ENCODE assay signal across 21 cellular contexts in genomic region chr14:91300957-91301356, GRCh38. TPM values are rescaled to one million over a fixed set of nuclear protein-coding genes. Genes with fewer than 3 reads are reported as not detected.
DNase-seq lines count a peak whose midpoint lies in the region; ATAC-seq and TF ChIP-seq lines count a peak whose summit lies in the region.
"Had no signal": no experiment of that assay in that cellular context is flagged by ENCODE, and none has a peak within 500 bp of the region (broad histone marks: within the 10 kb centered on the region; RNA-seq: fewer than 3 reads in every experiment).

No MANE protein-coding gene starts in this region.

- intact Hi-C loops in activated T-helper 2 cell treated with anti-CD3 and anti-CD28 coated beads, Interferon-gamma antibody, Interleukin-2, Interleukin-4, amounts not matched to agents 10 μg/mL and 5 μg/mL and 100 μg/mL, durations not matched to agents 14 hours and 24 hours and 36 hours (cut with micrococcal nuclease): loop anchor here (5.0 kb wide), 3 partner anchors 49 to 239 kb away; partner anchors contain the start of genes CCDC88C and RPS6KA5
- intact Hi-C loops in naive thymus-derived CD4-positive, alpha-beta T cell (cut with micrococcal nuclease): no loop called here
- intact Hi-C loops in left ventricle myocardium inferior (cut with micrococcal nuclease): no loop called here

- peaks cover 75% of the 10 kb centered on the region for H3K36me3 Mint-ChIP-seq in T-helper 2 cell treated with Interferon-gamma antibody and Interleukin-4, amounts not matched to agents 5 μg/mL and 100 μg/mL, for 36 hours (ENCODE audit: low read depth)
- peaks cover 92% of the 10 kb centered on the region for H3K36me3 Mint-ChIP-seq in activated T-helper 2 cell treated with anti-CD3 and anti-CD28 coated beads, Interferon-gamma antibody, Interleukin-2, Interleukin-4, amounts not matched to agents 10 μg/mL and 5 μg/mL and 100 μg/mL, durations not matched to agents 14 hours and 24 hours and 36 hours (ENCODE audit: low read depth)
- peaks cover 20 to 68% (median 44%) of the 10 kb centered on the region in 5 donors for H3K36me3 Mint-ChIP-seq in naive thymus-derived CD4-positive, alpha-beta T cell

- CTCF ChIA-PET in naive thymus-derived CD4-positive, alpha-beta T cell (lab: Charles Lee): no interaction called here

- no peaks in the 10 kb centered on the region for H3K4me1 ChIP-seq in GM23248 (ENCODE audit: insufficient read depth)
- peaks cover 0 to 4% of the 10 kb centered on the region in 2 donors for H3K4me1 ChIP-seq in naive thymus-derived CD4-positive, alpha-beta T cell (ENCODE audit: control insufficient read depth in 2 of 2, insufficient read depth in 2 of 2, low read length in 2 of 2)
- peaks cover 20% of the 10 kb centered on the region for H3K4me1 ChIP-seq in left ventricle myocardium inferior

- H4K20me1 ChIP-seq in GM23248 (ENCODE audit: insufficient read depth): no peaks in the 10 kb centered on the region

- H3K36me3 ChIP-seq in GM23248 (ENCODE audit: low read depth): no peaks in the 10 kb centered on the region
- H3K36me3 ChIP-seq in naive thymus-derived CD4-positive, alpha-beta T cell (ENCODE audit: control insufficient read depth in 2 of 3, insufficient read depth in 3 of 3, low read length in 3 of 3): peaks cover 69 to 100% (median 71%) of the 10 kb centered on the region in 3 experiments
- H3K36me3 ChIP-seq in left ventricle myocardium inferior: no peaks in the 10 kb centered on the region
- H3K36me3 ChIP-seq: BE2C had no signal

- TF ChIP-seq CTCF in left ventricle myocardium inferior (IDR thresholded peaks at IDR 0.05; ENCODE audit: borderline replicate concordance): no peak

- H3K9me3 Mint-ChIP-seq in T-helper 2 cell treated with Interferon-gamma antibody and Interleukin-4, amounts not matched to agents 5 μg/mL and 100 μg/mL, for 36 hours: no peaks in the 10 kb centered on the region
- no peaks in the 10 kb centered on the region for H3K9me3 Mint-ChIP-seq in activated T-helper 2 cell treated with anti-CD3 and anti-CD28 coated beads, Interferon-gamma antibody, Interleukin-2, Interleukin-4, amounts not matched to agents 10 μg/mL and 5 μg/mL and 100 μg/mL, durations not matched to agents 14 hours and 24 hours and 36 hours
- H3K9me3 Mint-ChIP-seq in naive thymus-derived CD4-positive, alpha-beta T cell: peaks cover 0 to 6% (median 0%) of the 10 kb centered on the region in 11 donors
- H3K9me3 Mint-ChIP-seq: GM23338, nephron had no signal

- H3K27me3 ChIP-seq in GM23248 (replicated peaks; ENCODE audit: insufficient read depth): peaks cover 18% of the 10 kb centered on the region
- H3K27me3 ChIP-seq in naive thymus-derived CD4-positive, alpha-beta T cell (ENCODE audit: control insufficient read depth in 2 of 2, insufficient read depth in 2 of 2, low read length in 2 of 2): no peaks in the 10 kb centered on the region
- peaks cover 47% of the 10 kb centered on the region for H3K27me3 ChIP-seq in left ventricle myocardium inferior (ENCODE audit: low read depth)
- H3K27me3 ChIP-seq: BE2C, brain microvascular endothelial cell had no signal

- H2AFZ ChIP-seq in GM23248: no peak overlapping the region
- H2AFZ ChIP-seq: GM23338 had no signal

- H3K27me3 Mint-ChIP-seq in T-helper 2 cell treated with Interferon-gamma antibody and Interleukin-4, amounts not matched to agents 5 μg/mL and 100 μg/mL, for 36 hours (ENCODE audit: low read depth): no peaks in the 10 kb centered on the region
- H3K27me3 Mint-ChIP-seq in activated T-helper 2 cell treated with anti-CD3 and anti-CD28 coated beads, Interferon-gamma antibody, Interleukin-2, Interleukin-4, amounts not matched to agents 10 μg/mL and 5 μg/mL and 100 μg/mL, durations not matched to agents 14 hours and 24 hours and 36 hours (ENCODE audit: low read depth): no peaks in the 10 kb centered on the region
- H3K27me3 Mint-ChIP-seq in naive thymus-derived CD4-positive, alpha-beta T cell: no peaks in the 10 kb centered on the region

- in situ Hi-C loops in GM23248 (cut with MboI): no loop called here

- no peak overlapping the region for H3K9ac ChIP-seq in GM23248
- H3K9ac ChIP-seq: KMS-11 had no signal

- no peak for DNase-seq in T-helper 2 cell treated with Interferon-gamma antibody and Interleukin-4, amounts not matched to agents 5 μg/mL and 100 μg/mL, for 36 hours (ENCODE audit: low spot score)
- DNase-seq in T-helper 2 cell: no peak
- DNase-seq in GM23248: peak; percentile 14
- no peak for DNase-seq in activated T-helper 2 cell treated with anti-CD3 and anti-CD28 coated beads, Interferon-gamma antibody, Interleukin-2, Interleukin-4, amounts not matched to agents 10 μg/mL and 5 μg/mL and 100 μg/mL, durations not matched to agents 14 hours and 24 hours and 36 hours (ENCODE audit: low spot score)
- DNase-seq in naive thymus-derived CD4-positive, alpha-beta T cell: no peak
- DNase-seq in left ventricle myocardium inferior: no peak
- DNase-seq in NCI-H2029 treated with DMSO at 0.1 percent for 48 hours (lab: John Stamatoyannopoulos, UW): no peak
- DNase-seq: 8988T; BE2C; brain microvascular endothelial cell; foreskin melanocyte; hypothalamus; NCI-H2081; NCI-H510A; stimulated activated naive CD4-positive, alpha-beta T cell treated with Interleukin-2 at 50 U/mL for 16 hours; SW 1271 had no signal

- H3K4me3 Mint-ChIP-seq in T-helper 2 cell treated with Interferon-gamma antibody and Interleukin-4, amounts not matched to agents 5 μg/mL and 100 μg/mL, for 36 hours: no peak overlapping the region
- H3K4me3 Mint-ChIP-seq in activated T-helper 2 cell treated with anti-CD3 and anti-CD28 coated beads, Interferon-gamma antibody, Interleukin-2, Interleukin-4, amounts not matched to agents 10 μg/mL and 5 μg/mL and 100 μg/mL, durations not matched to agents 14 hours and 24 hours and 36 hours (ENCODE audit: low read depth): no peak overlapping the region
- H3K4me3 Mint-ChIP-seq in naive thymus-derived CD4-positive, alpha-beta T cell: no peak overlapping the region
- H3K4me3 Mint-ChIP-seq: GM23338, nephron had no signal

- H3K4me3 ChIP-seq in GM23248: no peak overlapping the region
- H3K4me3 ChIP-seq in naive thymus-derived CD4-positive, alpha-beta T cell (ENCODE audit: low read length): no peak overlapping the region
- H3K4me3 ChIP-seq in left ventricle myocardium inferior: no peak overlapping the region
- H3K4me3 ChIP-seq: GM23338 had no signal

- H3K9me3 ChIP-seq in GM23248 (ENCODE audit: low read depth): no peaks in the 10 kb centered on the region
- no peaks in the 10 kb centered on the region for H3K9me3 ChIP-seq in naive thymus-derived CD4-positive, alpha-beta T cell (ENCODE audit: control insufficient read depth in 2 of 3, low read length in 3 of 3)
- no peaks in the 10 kb centered on the region for H3K9me3 ChIP-seq in left ventricle myocardium inferior (replicated peaks)
- H3K9me3 ChIP-seq: BE2C had no signal

- H3K4me1 Mint-ChIP-seq in T-helper 2 cell treated with Interferon-gamma antibody and Interleukin-4, amounts not matched to agents 5 μg/mL and 100 μg/mL, for 36 hours (ENCODE audit: low read depth): peaks cover 20% of the 10 kb centered on the region
- H3K4me1 Mint-ChIP-seq in activated T-helper 2 cell treated with anti-CD3 and anti-CD28 coated beads, Interferon-gamma antibody, Interleukin-2, Interleukin-4, amounts not matched to agents 10 μg/mL and 5 μg/mL and 100 μg/mL, durations not matched to agents 14 hours and 24 hours and 36 hours (ENCODE audit: low read depth): peaks cover 44% of the 10 kb centered on the region
- peaks cover 10 to 48% (median 18%) of the 10 kb centered on the region in 7 donors for H3K4me1 Mint-ChIP-seq in naive thymus-derived CD4-positive, alpha-beta T cell
- H3K4me1 Mint-ChIP-seq: nephron had no signal

- no peaks in the 10 kb centered on the region for H3F3A ChIP-seq in GM23248 (ENCODE audit: insufficient read depth)

- H3K9me2 ChIP-seq in GM23248 (ENCODE audit: insufficient read depth): no peaks in the 10 kb centered on the region

- H3K27ac ChIP-seq in GM23248 (no peak overlapping the region), left ventricle myocardium inferior (replicated peaks) (no peak overlapping the region)
- H3K27ac ChIP-seq in naive thymus-derived CD4-positive, alpha-beta T cell (ENCODE audit: low read depth, low read length): no peak overlapping the region
- H3K27ac ChIP-seq: brain microvascular endothelial cell, KMS-11, VCaP had no signal

- H3K27ac Mint-ChIP-seq in T-helper 2 cell treated with Interferon-gamma antibody and Interleukin-4, amounts not matched to agents 5 μg/mL and 100 μg/mL, for 36 hours: peak overlapping the region; percentile 49
- H3K27ac Mint-ChIP-seq in activated T-helper 2 cell treated with anti-CD3 and anti-CD28 coated beads, Interferon-gamma antibody, Interleukin-2, Interleukin-4, amounts not matched to agents 10 μg/mL and 5 μg/mL and 100 μg/mL, durations not matched to agents 14 hours and 24 hours and 36 hours: peak overlapping the region; percentile 97
- H3K27ac Mint-ChIP-seq in naive thymus-derived CD4-positive, alpha-beta T cell: peak overlapping the region; percentile 64 to 88 (median 76)
- H3K27ac Mint-ChIP-seq: nephron had no signal

- POLR2A ChIA-PET in naive thymus-derived CD4-positive, alpha-beta T cell (lab: Charles Lee): no interaction called here

- no peaks in the 10 kb centered on the region for H3K79me2 ChIP-seq in GM23248 (ENCODE audit: insufficient read depth)

- 52 to 64% methylated on average over 4 of the region's 4 CpGs for WGBS in GM23248 (ENCODE audit: low coverage in 1 of 2, low lambda C conversion rate in 2 of 2, missing lambda C conversion rate in 2 of 2), 2 experiments

- no peak for ATAC-seq in naive thymus-derived CD4-positive, alpha-beta T cell
- no peak for ATAC-seq in GM18511 (IDR thresholded peaks at IDR 0.05; ENCODE audit: unreplicated experiment)
- ATAC-seq: GM23338 had no signal

- H3K4me2 ChIP-seq in GM23248 (ENCODE audit: unreplicated experiment): no peak overlapping the region
- H3K4me2 ChIP-seq: GM23338, KMS-11 had no signal

RNA-seq across cellular contexts. Expression of gene GPR68, which starts 56.5 kb away (rescaled TPM):
- total RNA-seq in GM23248 (2014; rRNA removed; shearing (Covaris generic)): 8.6 and 10.6 TPM in 2 replicates
- polyA plus RNA-seq in GM23248 (2016; fragmentation: Nextera tagmentation; extraction: Ambion mirVana): 5.1 and 5.7 TPM in 2 replicates
- 5.7 and 6.0 TPM in 2 replicates for total RNA-seq in activated T-helper 2 cell treated with anti-CD3 and anti-CD28 coated beads, Interferon-gamma antibody, Interleukin-2, Interleukin-4, amounts not matched to agents 10 μg/mL and 5 μg/mL and 100 μg/mL, durations not matched to agents 14 hours and 24 hours and 36 hours
- total RNA-seq in naive thymus-derived CD4-positive, alpha-beta T cell: 10 to 100 TPM in 1 of 5 experiments, 1 to 10 TPM in 3, under 1 TPM in 1; 0.86 to 38.6 (median 2.3) TPM
- polyA plus RNA-seq in naive thymus-derived CD4-positive, alpha-beta T cell: under 1 TPM in 1 of 2 donors, not detected in 1; 0.67 TPM
- total RNA-seq in left ventricle myocardium inferior: 0.41 TPM
